In genomic region chr5:44952376-44952775, GRCh38 we compare ENCODE assay signal across 9 cellular contexts.
DNase-seq lines count a peak whose midpoint lies in the region; ATAC-seq and TF ChIP-seq lines count a peak whose summit lies in the region.
"Had no signal": no experiment of that assay in that cellular context is flagged by ENCODE, and none has a peak within 500 bp of the region (broad histone marks: within the 10 kb centered on the region; RNA-seq: fewer than 3 reads in every experiment).

No MANE protein-coding gene starts in this region.

- no peak overlapping the region for H3K4me3 ChIP-seq in upper lobe of right lung
- H3K4me3 ChIP-seq: thoracic aorta had no signal

- no peaks in the 10 kb centered on the region for H3K9me3 ChIP-seq in upper lobe of right lung
- H3K9me3 ChIP-seq: thoracic aorta had no signal

- TF ChIP-seq CTCF in upper lobe of right lung (IDR thresholded peaks at IDR 0.05), result peak; percentile 57

- no peak overlapping the region for H3K27ac ChIP-seq in upper lobe of right lung
- H3K27ac ChIP-seq: thoracic aorta had no signal

- H3K27me3 ChIP-seq in upper lobe of right lung, result no peaks in the 10 kb centered on the region

- intact Hi-C loops in upper lobe of right lung (cut with DNase I), result no loop called here

- no peaks in the 10 kb centered on the region for H3K4me1 ChIP-seq in upper lobe of right lung

- DNase-seq in NCI-H82 (lab: John Stamatoyannopoulos, UW) (peak; percentile 35), NCI-H82 treated with DMSO at 0.1 percent for 48 hours (lab: John Stamatoyannopoulos, UW; ENCODE audit: unreplicated experiment) (no peak), HuH-7 (ENCODE audit: low spot score) (peak; percentile 12), RPMI7951 (ENCODE audit: low read depth) (peak; percentile 46), fibroblast of the conjunctiva (ENCODE audit: low read depth) (peak; percentile 1), upper lobe of right lung (no peak)

- peak; percentile 87 for ATAC-seq in GM21723 (IDR thresholded peaks at IDR 0.05; ENCODE audit: unreplicated experiment)
- ATAC-seq in upper lobe of right lung, result peak; percentile 55
- ATAC-seq in GM19324 (IDR thresholded peaks at IDR 0.05; ENCODE audit: low FRiP score, unreplicated experiment), result no peak

- no peaks in the 10 kb centered on the region for H3K36me3 ChIP-seq in upper lobe of right lung
- H3K36me3 ChIP-seq: thoracic aorta had no signal

Comparison
In these comparisons a context has a peak if more than half of its experiments do, and no peak if none do; other contexts are left out.
1. DNase-seq: peak in NCI-H82 (single experiment), HuH-7 (single experiment), RPMI7951 (single experiment) and fibroblast of the conjunctiva (single experiment); none in NCI-H82 treated with DMSO at 0.1 percent for 48 hours (single experiment) and upper lobe of right lung (single experiment).